8 cellular contexts compared by ENCODE assay signal in genomic region chr17:30824356-30825145, GRCh38. TPM values are rescaled to one million over a fixed set of nuclear protein-coding genes. Genes with fewer than 3 reads are reported as not detected.
A peak's percentile ranks its signal among the peaks of the same experiment; 100 is the strongest.
DNase-seq lines count a peak whose midpoint lies in the region; TF ChIP-seq lines count a peak whose summit lies in the region.

A gene with protein sequence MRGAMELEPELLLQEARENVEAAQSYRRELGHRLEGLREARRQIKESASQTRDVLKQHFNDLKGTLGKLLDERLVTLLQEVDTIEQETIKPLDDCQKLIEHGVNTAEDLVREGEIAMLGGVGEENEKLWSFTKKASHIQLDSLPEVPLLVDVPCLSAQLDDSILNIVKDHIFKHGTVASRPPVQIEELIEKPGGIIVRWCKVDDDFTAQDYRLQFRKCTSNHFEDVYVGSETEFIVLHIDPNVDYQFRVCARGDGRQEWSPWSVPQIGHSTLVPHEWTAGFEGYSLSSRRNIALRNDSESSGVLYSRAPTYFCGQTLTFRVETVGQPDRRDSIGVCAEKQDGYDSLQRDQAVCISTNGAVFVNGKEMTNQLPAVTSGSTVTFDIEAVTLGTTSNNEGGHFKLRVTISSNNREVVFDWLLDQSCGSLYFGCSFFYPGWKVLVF (minus strand): TSS chr17:30824692. CDS start chr17:30824651, 41 bp downstream.

- H3K9ac ChIP-seq in SK-N-MC (ENCODE audit: insufficient read length): peak within 1 kb of the TSS; percentile 79

- TF ChIP-seq EP300 in suprapubic skin (IDR thresholded peaks at IDR 0.05): no peak

- H3K4me3 Mint-ChIP-seq in HFFc6: peak within 1 kb of the TSS; percentile 94
- peak within 1 kb of the TSS; percentile 96 for H3K4me3 Mint-ChIP-seq in activated naive CD4-positive, alpha-beta T cell treated with anti-CD3 and anti-CD28 coated beads, Interleukin-2, amount 10 ng/mL, durations not matched to agents 7 days and 5 days

- no peaks in the 10 kb centered on the region; the same call in 1 of the 2 replicates for H3K27me3 Mint-ChIP-seq in HFFc6 (ENCODE audit: insufficient read depth)
- H3K27me3 Mint-ChIP-seq in activated naive CD4-positive, alpha-beta T cell treated with anti-CD3 and anti-CD28 coated beads, Interleukin-2, amount 10 ng/mL, durations not matched to agents 7 days and 5 days: no peaks in the 10 kb centered on the region

- peak; percentile 82 for TF ChIP-seq POLR2A in NB4 (IDR thresholded peaks at IDR 0.05; ENCODE audit: extremely low read depth, insufficient read length)
- TF ChIP-seq POLR2A in suprapubic skin (IDR thresholded peaks at IDR 0.05): peak in 1 of 2 donors; percentile 43

- H3K27ac Mint-ChIP-seq in HFFc6: peak within 1 kb of the TSS; percentile 72
- peak within 1 kb of the TSS; percentile 93 for H3K27ac Mint-ChIP-seq in activated naive CD4-positive, alpha-beta T cell treated with anti-CD3 and anti-CD28 coated beads, Interleukin-2, amount 10 ng/mL, durations not matched to agents 7 days and 5 days

- DNase-seq in HFFc6 (peak; percentile 81), NB4 (ENCODE audit: low read depth) (peak; percentile 97), SK-N-MC (ENCODE audit: low read depth, low spot score) (no peak), globus pallidus (ENCODE audit: low spot score) (peak; percentile 89), occipital lobe (lab: John Stamatoyannopoulos, UW) (peak; percentile 88), suprapubic skin (ENCODE audit: low spot score in 2 of 2) (peak; percentile 90 to 92)
- peak; percentile 92 for DNase-seq in activated naive CD4-positive, alpha-beta T cell treated with anti-CD3 and anti-CD28 coated beads, Interleukin-2, amount 10 ng/mL, durations not matched to agents 7 days and 5 days

- H3K9me3 Mint-ChIP-seq in HFFc6: no peaks in the 10 kb centered on the region
- no peaks in the 10 kb centered on the region for H3K9me3 Mint-ChIP-seq in activated naive CD4-positive, alpha-beta T cell treated with anti-CD3 and anti-CD28 coated beads, Interleukin-2, amount 10 ng/mL, durations not matched to agents 7 days and 5 days

- H3K4me1 ChIP-seq in suprapubic skin: peaks cover 39% of the 10 kb centered on the region

- CTCF ChIA-PET in activated naive CD4-positive, alpha-beta T cell treated with anti-CD3 and anti-CD28 coated beads, Interleukin-2, amount 10 ng/mL, durations not matched to agents 7 days and 5 days (lab: Charles Lee): interaction anchor here (0.7 to 11.0 kb wide), 14 partner anchors 9 to 720 kb away, joined by 3 to 211 read pairs (median 5); partner anchors contain the start of gene GOSR1

- H3K4me1 Mint-ChIP-seq in HFFc6 (ENCODE audit: low read depth): peaks cover 32% of the 10 kb centered on the region
- H3K4me1 Mint-ChIP-seq in activated naive CD4-positive, alpha-beta T cell treated with anti-CD3 and anti-CD28 coated beads, Interleukin-2, amount 10 ng/mL, durations not matched to agents 7 days and 5 days: peaks cover 46% of the 10 kb centered on the region

- H3K36me3 ChIP-seq in SK-N-MC (ENCODE audit: insufficient read depth, low read length) (no peaks in the 10 kb centered on the region), suprapubic skin (no peaks in the 10 kb centered on the region)

- peak within 1 kb of the TSS; percentile 99 for H3K4me3 ChIP-seq in GM08714 (ENCODE audit: low read length)
- H3K4me3 ChIP-seq in NB4 (ENCODE audit: low read depth, low read length): peak within 1 kb of the TSS; percentile 87
- H3K4me3 ChIP-seq in SK-N-MC: peak within 1 kb of the TSS; percentile 92
- H3K4me3 ChIP-seq in suprapubic skin: peak within 1 kb of the TSS; percentile 95

- no peaks in the 10 kb centered on the region for H3K27me3 ChIP-seq in suprapubic skin

- H3K27ac ChIP-seq in SK-N-MC (peak within 1 kb of the TSS; percentile 50; the same call in 1 of the 2 replicates), suprapubic skin (peak within 1 kb of the TSS; percentile 87)

- H3K9me3 ChIP-seq in SK-N-MC (ENCODE audit: low read depth, low read length): no peaks in the 10 kb centered on the region
- H3K9me3 ChIP-seq in suprapubic skin: no peaks in the 10 kb centered on the region

- H3K36me3 Mint-ChIP-seq in HFFc6 (ENCODE audit: low read depth): no peaks in the 10 kb centered on the region
- H3K36me3 Mint-ChIP-seq in activated naive CD4-positive, alpha-beta T cell treated with anti-CD3 and anti-CD28 coated beads, Interleukin-2, amount 10 ng/mL, durations not matched to agents 7 days and 5 days: peaks cover 14% of the 10 kb centered on the region

- TF ChIP-seq CTCF in HFFc6 (IDR thresholded peaks at IDR 0.05) (peak; percentile 73), NB4 (IDR thresholded peaks at IDR 0.05; ENCODE audit: low read depth, low read length) (no peak), suprapubic skin (IDR thresholded peaks at IDR 0.05) (peak; percentile 39 to 76)

- WGBS in suprapubic skin: 7% methylated on average over 29 of the region's 75 CpGs

RNA-seq across cellular contexts. Expression of the gene that starts here (rescaled TPM):
- total RNA-seq in HFFc6 (2021; fragmentation: NEBNext Ultra II Directional; extraction: Animal tissue kit (Norgen Biotek cat#: 25700)): 10 to 100 TPM; 11.6 to 13.4 (median 12.1) TPM
- total RNA-seq in occipital lobe: 18.1 TPM
- 10 to 100 TPM; 16.1 to 24.1 (median 19.2) TPM for total RNA-seq in suprapubic skin
